ENCODE assay signal across 8 cellular contexts in the genomic region with DNA sequence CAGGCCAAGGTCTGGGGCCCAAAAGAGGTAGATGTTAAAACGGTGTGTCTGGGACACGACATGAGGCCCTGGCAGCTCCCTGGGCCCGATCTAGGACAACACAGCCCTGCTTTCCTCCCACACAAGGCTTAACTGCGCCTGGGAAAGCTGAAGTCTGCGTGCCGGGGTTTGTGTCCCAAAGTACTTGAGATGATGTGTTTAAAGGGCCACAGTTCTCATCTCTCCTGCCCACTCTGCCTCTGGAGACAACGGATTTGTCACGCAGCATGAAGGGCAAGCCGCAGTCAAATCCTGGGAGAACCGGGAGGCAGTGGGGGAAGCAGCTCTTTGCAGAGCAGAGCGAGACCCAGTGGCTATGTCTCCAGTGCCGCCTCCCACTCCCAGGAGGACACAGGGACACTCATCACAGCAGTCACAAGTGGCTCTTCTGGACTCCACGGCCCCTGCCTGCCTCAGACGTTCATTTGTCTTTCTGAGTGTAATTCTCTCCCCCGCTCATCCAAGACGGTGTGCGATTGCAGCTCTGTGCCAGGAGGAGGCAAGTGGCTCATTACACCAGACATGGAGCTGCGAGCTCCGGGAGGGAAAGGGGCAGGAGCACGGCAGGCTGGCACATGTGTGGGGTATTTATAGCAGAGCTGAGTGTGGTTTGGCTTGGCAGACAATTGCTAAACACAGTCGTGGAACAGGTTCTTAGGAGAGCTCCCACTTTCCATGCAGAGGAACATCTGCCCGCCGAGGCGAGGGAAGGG. TPM values are rescaled to one million over a fixed set of nuclear protein-coding genes. Genes with fewer than 3 reads are reported as not detected.
DNase-seq lines count a peak whose midpoint lies in the region; ATAC-seq and TF ChIP-seq lines count a peak whose summit lies in the region.

No MANE protein-coding gene starts in this region.

- CTCF ChIA-PET in AG04449 (lab: Yijun Ruan, JAX): interaction anchor here (0.7 to 1.6 kb wide), 4 partner anchors 13 to 111 kb away, joined by 3 to 4 read pairs (median 4); a partner anchor contains a TSS

- no peaks in the 10 kb centered on the region for H3K27me3 ChIP-seq in muscle layer of colon (ENCODE audit: control insufficient read depth in 1 of 2, insufficient read depth in 2 of 2, low read length in 2 of 2)

- no peaks in the 10 kb centered on the region for H3K36me3 ChIP-seq in muscle layer of colon (ENCODE audit: insufficient read depth, low read length)

- DNase-seq in AG04449 (ENCODE audit: low read depth, low spot score) (no peak), NCI-H2081 treated with DMSO at 0.1 percent for 48 hours (lab: John Stamatoyannopoulos, UW) (peak; percentile 73), caudate nucleus (lab: John Stamatoyannopoulos, UW) (peak in 50 of 61 donors; percentile 33 to 88 (median 69)), A172 (ENCODE audit: low spot score) (no peak), NK-92 (lab: John Stamatoyannopoulos, UW; ENCODE audit: unreplicated experiment) (no peak)

- ATAC-seq in HG03460 (IDR thresholded peaks at IDR 0.05; ENCODE audit: unreplicated experiment) (no peak), GM21447 (IDR thresholded peaks at IDR 0.05; ENCODE audit: unreplicated experiment) (no peak)

- H3K9ac ChIP-seq in muscle layer of colon (ENCODE audit: low read length): peak overlapping the region; percentile 47

- POLR2A ChIA-PET in AG04449 (lab: Yijun Ruan, JAX): no interaction called here

- H3K4me1 ChIP-seq in muscle layer of colon (ENCODE audit: insufficient read depth, low read length): peaks cover 44% of the 10 kb centered on the region

- TF ChIP-seq CTCF in AG04449 (IDR thresholded peaks at IDR 0.05; ENCODE audit: insufficient read depth, low read length, missing control alignments): peak; percentile 23

- peak overlapping the region; percentile 91 for H3K27ac ChIP-seq in caudate nucleus (ENCODE audit: low read depth, low read length)
- peak overlapping the region; percentile 93 for H3K27ac ChIP-seq in muscle layer of colon (ENCODE audit: low read depth, low read length)

- H3K4me3 ChIP-seq in AG04449 (ENCODE audit: low read depth, low read length) (no peak overlapping the region; the same call in 1 of the 2 replicates), muscle layer of colon (ENCODE audit: low read depth in 1 of 2, low read length in 2 of 2) (peak overlapping the region in 1 of 2 donors; percentile 54)

- no peaks in the 10 kb centered on the region for H3K9me3 ChIP-seq in muscle layer of colon (ENCODE audit: low read length)

RNA-seq across cellular contexts. Expression of a gene that starts 57.7 kb away (rescaled TPM):
- 38.4 and 40.1 TPM in 2 replicates for total RNA-seq in A172 (2014; rRNA removed; shearing (Covaris generic))

RNA-seq across cellular contexts. Expression of a gene that starts 58.8 kb away (rescaled TPM):
- total RNA-seq in A172 (2014; rRNA removed; shearing (Covaris generic)): 0.05 TPM in 1 of 2 replicates, not detected in the other

Comparison
In these comparisons a context has a peak if more than half of its experiments do, and no peak if none do; other contexts are left out.
1. DNase-seq: peak in NCI-H2081 treated with DMSO at 0.1 percent for 48 hours (single experiment) and caudate nucleus (50 of 61); none in AG04449 (single experiment), A172 (single experiment) and NK-92 (single experiment).